2 cellular contexts compared by ENCODE assay signal in genomic region chr2:37414470-37414949, GRCh38.
TF ChIP-seq lines count a peak whose summit lies in the region.

No MANE protein-coding gene starts in this region.

TF ChIP-seq in IMR-90, 13 proteins besides CTCF, POLR2A, EP300 and RAD21:
- TF ChIP-seq SMC3 (IDR thresholded peaks at IDR 0.05; ENCODE audit: low read depth, low read length) (peak; percentile 98), FOS (IDR thresholded peaks at IDR 0.05; ENCODE audit: low read depth, low read length) (no peak), USF2 (IDR thresholded peaks at IDR 0.05; ENCODE audit: low read depth, low read length) (no peak)

TF ChIP-seq in liver, 16 proteins besides CTCF, POLR2A, EP300 and RAD21 (continued from another document):
- TF ChIP-seq MAX (IDR thresholded peaks at IDR 0.05) = peak; percentile 7
- no peak for TF ChIP-seq YY1 (IDR thresholded peaks at IDR 0.05)
- TF ChIP-seq HNF4G (IDR thresholded peaks at IDR 0.05) = no peak
- TF ChIP-seq ZBTB33 (IDR thresholded peaks at IDR 0.05) = no peak
TF ChIP-seq in liver: peak in this region for 1.
